Comparison of ENCODE assay signal across 9 cellular contexts in the genomic region with DNA sequence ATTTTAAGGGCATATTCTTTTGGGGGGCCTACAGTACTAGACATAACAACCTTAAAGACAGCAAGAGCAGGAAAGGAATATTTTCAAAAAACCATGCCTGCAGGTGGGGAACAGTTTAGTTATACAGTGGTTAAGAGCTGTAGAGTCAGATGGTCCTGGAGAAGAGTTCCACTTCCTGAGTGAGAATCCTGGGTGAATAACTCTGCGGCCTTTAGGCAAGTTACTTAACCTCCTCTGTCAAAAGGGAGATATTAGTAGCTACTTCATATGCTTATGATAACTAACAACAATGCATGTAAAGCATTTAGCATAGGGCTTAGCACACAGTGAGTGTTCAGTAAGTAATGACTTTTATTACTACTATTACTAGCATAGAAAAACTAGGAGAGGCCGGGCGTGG.
"Had no signal": no experiment of that assay in that cellular context is flagged by ENCODE, and none has a peak within 500 bp of the region (broad histone marks: within the 10 kb centered on the region; RNA-seq: fewer than 3 reads in every experiment).

No MANE protein-coding gene starts in this region.

- H3K27me3 Mint-ChIP-seq: IgD-negative memory B cell had no signal

- H3K9me3 Mint-ChIP-seq: GM23338 had no signal

- H3K4me3 Mint-ChIP-seq: GM23338, H9 had no signal

- H2AFZ ChIP-seq: GM23338 had no signal

- DNase-seq: H9, HCEC 1CT, KBM-7 had no signal

- ATAC-seq: GM23338, HepG2 had no signal

- H3K4me3 ChIP-seq: GM23338 had no signal

- H3K4me2 ChIP-seq: GM23338 had no signal

- FAIRE-seq: H1, H54, HepG2 had no signal

- H3K27ac ChIP-seq: HL-60 had no signal

- H3K27ac Mint-ChIP-seq: GM23338, H9 had no signal
